1 cellular context compared by ENCODE assay signal in the genomic region with DNA sequence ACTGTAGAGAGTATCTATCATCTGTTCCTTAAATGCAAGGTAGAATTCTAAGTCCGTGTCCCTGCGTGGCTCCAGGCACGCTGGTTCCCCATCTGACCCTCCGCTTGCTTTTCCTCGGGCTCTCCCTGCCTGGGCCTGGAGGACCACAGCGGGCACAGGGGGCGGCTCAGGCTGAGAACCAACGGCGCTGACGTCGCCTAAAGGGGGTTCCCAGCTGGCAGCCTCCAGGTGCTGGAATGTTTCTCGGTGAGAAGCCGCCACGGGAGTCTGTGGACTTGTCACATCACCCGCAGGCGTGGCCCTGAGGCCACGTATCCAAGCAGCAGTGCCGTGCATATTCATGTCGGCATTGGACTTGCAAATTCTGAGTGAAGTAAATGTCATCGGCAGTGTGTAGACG.
TF ChIP-seq lines count a peak whose summit lies in the region.

No MANE protein-coding gene starts in this region.

TF ChIP-seq in WTC11, 78 proteins besides CTCF, POLR2A, EP300 and RAD21:
- TF ChIP-seq RELA (CRISPR knock-in tag; IDR thresholded peaks at IDR 0.05; ENCODE audit: borderline replicate concordance) (no peak), ZNF263 (CRISPR knock-in tag; IDR thresholded peaks at IDR 0.05; ENCODE audit: low read depth) (no peak), ATF3 (CRISPR knock-in tag; conservative IDR thresholded peaks at IDR 0.05) (no peak)
TF ChIP-seq in WTC11: peak in this region for 0.
